In the genomic region with DNA sequence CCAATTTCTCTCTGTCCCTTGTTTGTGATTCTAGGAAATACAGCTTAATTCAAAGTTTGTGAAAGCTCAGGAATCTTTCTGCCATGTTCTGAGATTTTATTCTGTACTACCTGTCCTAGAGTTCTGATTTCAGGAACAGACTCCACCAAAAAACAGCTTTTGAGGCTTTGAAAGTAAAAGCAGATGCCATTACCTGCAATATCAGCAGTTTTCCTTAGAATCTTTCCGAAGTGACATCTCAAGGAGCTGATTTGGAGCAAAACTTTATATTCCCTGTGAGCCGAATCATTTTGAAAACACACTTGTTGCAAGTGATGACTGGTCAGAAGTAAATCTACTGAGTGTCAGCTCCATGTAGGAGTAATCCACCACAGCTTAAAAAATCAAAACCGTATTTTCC, we compare ENCODE assay signal across 30 cellular contexts.
"Had no signal": no experiment of that assay in that cellular context is flagged by ENCODE, and none has a peak within 500 bp of the region (broad histone marks: within the 10 kb centered on the region; RNA-seq: fewer than 3 reads in every experiment).

No MANE protein-coding gene starts in this region.

- H3K9me3 Mint-ChIP-seq: naive thymus-derived CD4-positive, alpha-beta T cell; natural killer cell; nephron; stimulated activated memory B cell treated with anti-CD40 and anti-IgM and Interleukin-4, amounts not matched to agents 10 μg/mL and 1 μg/mL and 100 μg/mL, for 72 hours; stimulated activated naive CD8-positive, alpha-beta T cell treated with anti-CD3 and anti-CD28 coated beads, Interleukin-15, Interleukin-2, amounts not matched to agents 100 ng/mL and 50 ng/mL, for 24 hours had no signal

- ATAC-seq: naive thymus-derived CD4-positive, alpha-beta T cell; natural killer cell; psoas muscle; right cardiac atrium; sciatic nerve; stimulated activated memory B cell treated with anti-CD40 and anti-IgM and Interleukin-4, amounts not matched to agents 10 μg/mL and 1 μg/mL and 100 μg/mL, for 72 hours had no signal

- H3K27ac Mint-ChIP-seq: naive thymus-derived CD4-positive, alpha-beta T cell; natural killer cell; progenitor cell of endocrine pancreas; stimulated activated memory B cell treated with anti-CD40 and anti-IgM and Interleukin-4, amounts not matched to agents 10 μg/mL and 1 μg/mL and 100 μg/mL, for 72 hours; stimulated activated naive CD8-positive, alpha-beta T cell treated with anti-CD3 and anti-CD28 coated beads, Interleukin-15, Interleukin-2, amounts not matched to agents 100 ng/mL and 50 ng/mL, for 24 hours had no signal

- DNase-seq: naive thymus-derived CD4-positive, alpha-beta T cell; natural killer cell; occipital lobe; ovary; posterior cingulate gyrus; psoas muscle; right cardiac atrium; spleen; stimulated activated CD4-positive, alpha-beta T cell treated with anti-CD3 and anti-CD28 coated beads, Interleukin-12 subunit alpha, Interleukin-12 subunit beta, amount 100 ng/mL, for 4 hours; stimulated activated CD4-positive, alpha-beta T cell treated with anti-CD3 and anti-CD28 coated beads, Interleukin-1b, Interleukin-23, amount 100 ng/mL, for 48 hours; stimulated activated CD4-positive, alpha-beta T cell treated with anti-CD3 and anti-CD28 coated beads, Interleukin-4, amount 100 ng/mL, for 1 hour; stimulated activated CD4-positive, alpha-beta T cell treated with anti-CD3 and anti-CD28 coated beads, Interleukin-4, amount 100 ng/mL, for 4 hours; stimulated activated CD8-positive, alpha-beta memory T cell treated with anti-CD3 and anti-CD28 coated beads, Interleukin-4, amount 100 ng/mL, for 48 hours; stimulated activated naive CD4-positive, alpha-beta T cell treated with Interleukin-2 at 50 U/mL for 16 hours; stomach; thyroid gland; trophoblast cell; upper lobe of left lung had no signal

- H3K4me3 ChIP-seq: ovary, psoas muscle, skin epidermis, smooth muscle cell, spleen, stomach, thoracic aorta, thyroid gland, tibial nerve, upper lobe of left lung, vagina had no signal

- H3K36me3 Mint-ChIP-seq: naive thymus-derived CD4-positive, alpha-beta T cell; natural killer cell; stimulated activated memory B cell treated with anti-CD40 and anti-IgM and Interleukin-4, amounts not matched to agents 10 μg/mL and 1 μg/mL and 100 μg/mL, for 72 hours had no signal

- H3K27ac ChIP-seq: ovary, parathyroid adenoma, psoas muscle, skin epidermis, spleen, stomach, thoracic aorta, thyroid gland, tibial nerve, upper lobe of left lung, vagina had no signal

- H3K27me3 Mint-ChIP-seq: progenitor cell of endocrine pancreas; stimulated activated memory B cell treated with anti-CD40 and anti-IgM and Interleukin-4, amounts not matched to agents 10 μg/mL and 1 μg/mL and 100 μg/mL, for 72 hours; stimulated activated naive CD8-positive, alpha-beta T cell treated with anti-CD3 and anti-CD28 coated beads, Interleukin-15, Interleukin-2, amounts not matched to agents 100 ng/mL and 50 ng/mL, for 24 hours had no signal

- H3K36me3 ChIP-seq: ovary, spleen, stomach, thoracic aorta, thyroid gland, tibial nerve, upper lobe of left lung, vagina had no signal

- H3K9me3 ChIP-seq: ovary, psoas muscle, spleen, stomach, thoracic aorta, thyroid gland, tibial nerve, upper lobe of left lung, vagina had no signal

- H2AFZ ChIP-seq: parathyroid adenoma had no signal

- H3K79me2 ChIP-seq: parathyroid adenoma had no signal

- H3K27me3 ChIP-seq: ovary, spleen, stomach, thyroid gland, tibial nerve, upper lobe of left lung, vagina had no signal

- H3K4me1 ChIP-seq: parathyroid adenoma, psoas muscle, spleen, thyroid gland, tibial nerve, upper lobe of left lung, vagina had no signal

- FAIRE-seq: urothelium cell line had no signal

- H3K4me3 Mint-ChIP-seq: naive thymus-derived CD4-positive, alpha-beta T cell; natural killer cell; nephron; stimulated activated memory B cell treated with anti-CD40 and anti-IgM and Interleukin-4, amounts not matched to agents 10 μg/mL and 1 μg/mL and 100 μg/mL, for 72 hours; stimulated activated naive CD8-positive, alpha-beta T cell treated with anti-CD3 and anti-CD28 coated beads, Interleukin-15, Interleukin-2, amounts not matched to agents 100 ng/mL and 50 ng/mL, for 24 hours had no signal

- H3K4me2 ChIP-seq: smooth muscle cell had no signal

- H3K4me1 Mint-ChIP-seq: natural killer cell; nephron; stimulated activated memory B cell treated with anti-CD40 and anti-IgM and Interleukin-4, amounts not matched to agents 10 μg/mL and 1 μg/mL and 100 μg/mL, for 72 hours had no signal

- H3K9ac ChIP-seq: parathyroid adenoma had no signal
